In the genomic region with DNA sequence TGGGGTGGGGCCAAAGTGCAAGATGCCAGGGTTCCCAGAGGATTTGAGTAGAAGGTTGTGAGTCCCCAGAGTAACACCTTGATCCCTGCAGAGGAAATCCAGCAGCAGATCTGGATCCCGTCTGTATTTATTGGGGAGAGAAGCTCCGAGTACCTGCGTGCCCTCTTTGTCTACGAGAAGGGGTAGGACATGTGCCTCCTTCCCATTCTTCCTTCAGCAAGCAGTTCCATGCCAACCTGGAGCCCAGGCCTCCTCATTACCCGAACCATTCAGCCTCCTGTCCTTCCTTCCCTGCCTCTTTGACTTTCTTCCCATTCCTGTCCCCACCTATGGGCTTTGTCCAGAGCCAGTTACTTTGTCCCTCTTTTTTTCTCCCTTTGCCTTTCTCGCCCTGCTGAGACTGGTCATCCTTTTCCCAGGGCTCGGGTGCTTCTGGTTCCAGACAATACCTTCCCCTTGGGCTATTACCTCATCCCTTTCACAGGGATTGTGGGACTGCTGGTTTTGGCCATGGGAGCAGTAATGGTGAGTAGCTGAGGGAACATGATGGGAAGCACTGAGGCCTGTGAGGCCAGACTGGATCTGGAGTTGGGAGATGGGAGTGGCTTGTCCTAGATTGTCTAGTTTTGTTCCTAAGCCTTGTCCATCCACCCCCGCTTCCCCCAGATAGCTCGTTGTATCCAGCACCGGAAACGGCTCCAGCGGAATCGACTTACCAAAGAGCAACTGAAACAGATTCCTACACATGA, we compare ENCODE assay signal across 1 cellular context.
TF ChIP-seq lines count a peak whose summit lies in the region.

No MANE protein-coding gene starts in this region.

TF ChIP-seq in SK-N-SH, 30 proteins besides CTCF, POLR2A, EP300 and RAD21:
- TF ChIP-seq FOXM1 (IDR thresholded peaks at IDR 0.05; ENCODE audit: low read depth) (no peak), NRF1 (IDR thresholded peaks at IDR 0.05; ENCODE audit: low read depth, low read length) (no peak), MEF2A (IDR thresholded peaks at IDR 0.05; ENCODE audit: borderline replicate concordance, low read depth) (no peak), NFIC (IDR thresholded peaks at IDR 0.05; ENCODE audit: borderline replicate concordance) (no peak), TEAD4 (IDR thresholded peaks at IDR 0.05; ENCODE audit: borderline replicate concordance, insufficient read depth) (no peak), EZH2phosphoT487 (IDR thresholded peaks at IDR 0.05; ENCODE audit: borderline replicate concordance, low read depth) (no peak), TCF12 (IDR thresholded peaks at IDR 0.05) (no peak), FOXJ3 (CRISPR knock-in tag; IDR thresholded peaks at IDR 0.05) (no peak), MXI1 (IDR thresholded peaks at IDR 0.05; ENCODE audit: low read depth, low read length) (no peak)
- TF ChIP-seq, protein P1, sequence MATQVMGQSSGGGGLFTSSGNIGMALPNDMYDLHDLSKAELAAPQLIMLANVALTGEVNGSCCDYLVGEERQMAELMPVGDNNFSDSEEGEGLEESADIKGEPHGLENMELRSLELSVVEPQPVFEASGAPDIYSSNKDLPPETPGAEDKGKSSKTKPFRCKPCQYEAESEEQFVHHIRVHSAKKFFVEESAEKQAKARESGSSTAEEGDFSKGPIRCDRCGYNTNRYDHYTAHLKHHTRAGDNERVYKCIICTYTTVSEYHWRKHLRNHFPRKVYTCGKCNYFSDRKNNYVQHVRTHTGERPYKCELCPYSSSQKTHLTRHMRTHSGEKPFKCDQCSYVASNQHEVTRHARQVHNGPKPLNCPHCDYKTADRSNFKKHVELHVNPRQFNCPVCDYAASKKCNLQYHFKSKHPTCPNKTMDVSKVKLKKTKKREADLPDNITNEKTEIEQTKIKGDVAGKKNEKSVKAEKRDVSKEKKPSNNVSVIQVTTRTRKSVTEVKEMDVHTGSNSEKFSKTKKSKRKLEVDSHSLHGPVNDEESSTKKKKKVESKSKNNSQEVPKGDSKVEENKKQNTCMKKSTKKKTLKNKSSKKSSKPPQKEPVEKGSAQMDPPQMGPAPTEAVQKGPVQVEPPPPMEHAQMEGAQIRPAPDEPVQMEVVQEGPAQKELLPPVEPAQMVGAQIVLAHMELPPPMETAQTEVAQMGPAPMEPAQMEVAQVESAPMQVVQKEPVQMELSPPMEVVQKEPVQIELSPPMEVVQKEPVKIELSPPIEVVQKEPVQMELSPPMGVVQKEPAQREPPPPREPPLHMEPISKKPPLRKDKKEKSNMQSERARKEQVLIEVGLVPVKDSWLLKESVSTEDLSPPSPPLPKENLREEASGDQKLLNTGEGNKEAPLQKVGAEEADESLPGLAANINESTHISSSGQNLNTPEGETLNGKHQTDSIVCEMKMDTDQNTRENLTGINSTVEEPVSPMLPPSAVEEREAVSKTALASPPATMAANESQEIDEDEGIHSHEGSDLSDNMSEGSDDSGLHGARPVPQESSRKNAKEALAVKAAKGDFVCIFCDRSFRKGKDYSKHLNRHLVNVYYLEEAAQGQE (IDR thresholded peaks at IDR 0.05; ENCODE audit: low read depth, low read length), result no peak
- TF ChIP-seq, protein P2, sequence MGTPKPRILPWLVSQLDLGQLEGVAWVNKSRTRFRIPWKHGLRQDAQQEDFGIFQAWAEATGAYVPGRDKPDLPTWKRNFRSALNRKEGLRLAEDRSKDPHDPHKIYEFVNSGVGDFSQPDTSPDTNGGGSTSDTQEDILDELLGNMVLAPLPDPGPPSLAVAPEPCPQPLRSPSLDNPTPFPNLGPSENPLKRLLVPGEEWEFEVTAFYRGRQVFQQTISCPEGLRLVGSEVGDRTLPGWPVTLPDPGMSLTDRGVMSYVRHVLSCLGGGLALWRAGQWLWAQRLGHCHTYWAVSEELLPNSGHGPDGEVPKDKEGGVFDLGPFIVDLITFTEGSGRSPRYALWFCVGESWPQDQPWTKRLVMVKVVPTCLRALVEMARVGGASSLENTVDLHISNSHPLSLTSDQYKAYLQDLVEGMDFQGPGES (IDR thresholded peaks at IDR 0.05; ENCODE audit: low read depth, low read length), result no peak
- TF ChIP-seq, protein P3, sequence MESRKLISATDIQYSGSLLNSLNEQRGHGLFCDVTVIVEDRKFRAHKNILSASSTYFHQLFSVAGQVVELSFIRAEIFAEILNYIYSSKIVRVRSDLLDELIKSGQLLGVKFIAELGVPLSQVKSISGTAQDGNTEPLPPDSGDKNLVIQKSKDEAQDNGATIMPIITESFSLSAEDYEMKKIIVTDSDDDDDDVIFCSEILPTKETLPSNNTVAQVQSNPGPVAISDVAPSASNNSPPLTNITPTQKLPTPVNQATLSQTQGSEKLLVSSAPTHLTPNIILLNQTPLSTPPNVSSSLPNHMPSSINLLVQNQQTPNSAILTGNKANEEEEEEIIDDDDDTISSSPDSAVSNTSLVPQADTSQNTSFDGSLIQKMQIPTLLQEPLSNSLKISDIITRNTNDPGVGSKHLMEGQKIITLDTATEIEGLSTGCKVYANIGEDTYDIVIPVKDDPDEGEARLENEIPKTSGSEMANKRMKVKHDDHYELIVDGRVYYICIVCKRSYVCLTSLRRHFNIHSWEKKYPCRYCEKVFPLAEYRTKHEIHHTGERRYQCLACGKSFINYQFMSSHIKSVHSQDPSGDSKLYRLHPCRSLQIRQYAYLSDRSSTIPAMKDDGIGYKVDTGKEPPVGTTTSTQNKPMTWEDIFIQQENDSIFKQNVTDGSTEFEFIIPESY (IDR thresholded peaks at IDR 0.05; ENCODE audit: borderline replicate concordance, low read depth), result no peak
- TF ChIP-seq, protein P4, sequence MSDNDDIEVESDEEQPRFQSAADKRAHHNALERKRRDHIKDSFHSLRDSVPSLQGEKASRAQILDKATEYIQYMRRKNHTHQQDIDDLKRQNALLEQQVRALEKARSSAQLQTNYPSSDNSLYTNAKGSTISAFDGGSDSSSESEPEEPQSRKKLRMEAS (IDR thresholded peaks at IDR 0.05; ENCODE audit: low read depth), result no peak
